In genomic region chr3:4426261-4426781, GRCh38 we compare ENCODE assay signal across 11 cellular contexts.
A peak's percentile ranks its signal among the peaks of the same experiment; 100 is the strongest.
DNase-seq lines count a peak whose midpoint lies in the region; ATAC-seq and TF ChIP-seq lines count a peak whose summit lies in the region.
"Had no signal": no experiment of that assay in that cellular context is flagged by ENCODE, and none has a peak within 500 bp of the region (broad histone marks: within the 10 kb centered on the region; RNA-seq: fewer than 3 reads in every experiment).

No MANE protein-coding gene starts in this region.

- H3K27ac ChIP-seq in caudate nucleus (ENCODE audit: low read depth, low read length), result peak overlapping the region; percentile 29
- H3K27ac ChIP-seq: neutrophil had no signal

- peaks cover 27% of the 10 kb centered on the region for H3K36me3 Mint-ChIP-seq in nephron progenitor cell (ENCODE audit: low read depth)

- no peak for TF ChIP-seq CTCF in nephron progenitor cell (IDR thresholded peaks at IDR 0.05)

- H3K4me3 Mint-ChIP-seq in nephron progenitor cell, result peak overlapping the region; percentile 73

- H3K27ac Mint-ChIP-seq in nephron progenitor cell, result peak overlapping the region; percentile 97

- peaks cover 58% of the 10 kb centered on the region for H3K4me1 Mint-ChIP-seq in nephron progenitor cell

- no peak for DNase-seq in caudate nucleus (lab: John Stamatoyannopoulos, UW)
- no peak for DNase-seq in nephron progenitor cell
- no peak for DNase-seq in stimulated activated CD4-positive, alpha-beta T cell treated with anti-CD3 and anti-CD28 coated beads, Interleukin-1b, Interleukin-23, amount 100 ng/mL, for 48 hours
- DNase-seq in NCI-H2029 treated with DMSO at 0.1 percent for 48 hours (lab: John Stamatoyannopoulos, UW), result no peak
- DNase-seq: Calu3; NCI-H2081 treated with DMSO at 0.1 percent for 48 hours; stimulated activated naive CD4-positive, alpha-beta T cell treated with Interleukin-2 at 50 U/mL for 16 hours had no signal

- H3K27me3 Mint-ChIP-seq in nephron progenitor cell (ENCODE audit: low read depth, poor library complexity), result no peaks in the 10 kb centered on the region

- H3K9me3 Mint-ChIP-seq in nephron progenitor cell, result peaks cover 9% of the 10 kb centered on the region

- ATAC-seq in GM18502 (IDR thresholded peaks at IDR 0.05; ENCODE audit: poor library complexity, unreplicated experiment) (peak; percentile 7), HG03139 (IDR thresholded peaks at IDR 0.05; ENCODE audit: unreplicated experiment) (peak; percentile 13), HG03342 (IDR thresholded peaks at IDR 0.05; ENCODE audit: unreplicated experiment) (no peak)
